Comparison of ENCODE assay signal across 8 cellular contexts in the genomic region with DNA sequence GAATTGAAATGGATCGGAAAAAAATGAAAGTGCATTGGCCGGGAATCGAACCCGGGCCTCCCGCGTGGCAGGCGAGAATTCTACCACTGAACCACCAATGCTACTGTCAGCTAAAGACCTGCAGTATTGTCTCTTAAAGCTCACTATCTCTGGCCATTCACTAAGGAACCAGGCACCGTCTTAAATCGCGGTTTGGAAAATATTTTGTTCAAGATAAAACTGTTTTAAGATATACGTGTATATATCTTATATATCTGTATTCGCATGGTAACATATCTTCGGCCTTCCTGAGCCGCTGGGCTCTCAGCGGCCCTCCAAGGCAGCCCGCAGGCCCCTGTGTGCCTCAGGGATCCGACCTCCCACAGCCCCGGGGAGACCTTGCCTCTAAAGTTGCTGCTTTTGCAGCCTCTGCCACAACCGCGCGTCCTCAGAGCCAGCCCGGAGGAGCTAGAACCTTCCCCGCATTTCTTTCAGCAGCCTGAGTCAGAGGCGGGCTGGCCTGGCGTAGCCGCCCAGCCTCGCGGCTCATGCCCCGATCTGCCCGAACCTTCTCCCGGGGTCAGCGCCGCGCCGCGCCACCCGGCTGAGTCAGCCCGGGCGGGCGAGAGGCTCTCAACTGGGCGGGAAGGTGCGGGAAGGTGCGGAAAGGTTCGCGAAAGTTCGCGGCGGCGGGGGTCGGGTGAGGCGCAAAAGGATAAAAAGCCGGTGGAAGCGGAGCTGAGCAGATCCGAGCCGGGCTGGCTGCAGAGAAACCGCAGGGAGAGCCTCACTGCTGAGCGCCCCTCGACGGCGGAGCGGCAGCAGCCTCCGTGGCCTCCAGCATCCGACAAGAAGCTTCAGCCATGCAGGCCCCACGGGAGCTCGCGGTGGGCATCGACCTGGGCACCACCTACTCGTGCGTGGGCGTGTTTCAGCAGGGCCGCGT. TPM values are rescaled to one million over a fixed set of nuclear protein-coding genes. Genes with fewer than 3 reads are reported as not detected.
A peak's percentile ranks its signal among the peaks of the same experiment; 100 is the strongest.
DNase-seq lines count a peak whose midpoint lies in the region; ATAC-seq and TF ChIP-seq lines count a peak whose summit lies in the region.
"Not testable (repeated sequence)": the region's sequence is repeated elsewhere in the genome, so short reads cannot be mapped to it uniquely, and the experiment has no call there.

A gene (plus strand): TSS at position 724 of the 925 bp plus-strand sequence. CDS start 119 bp downstream, at position 843.

- not testable (repeated sequence) for H3K27me3 Mint-ChIP-seq in CD4-positive, alpha-beta memory T cell; IgD-negative memory B cell
- peaks cover 22% of the 10 kb centered on the region for H3K27me3 Mint-ChIP-seq in endothelial cell (ENCODE audit: unreplicated experiment)

- peak within 1 kb of the TSS in 1 of 2 experiments; percentile 33 for H3K18ac ChIP-seq in mesenchymal stem cell (ENCODE audit: low read depth in 1 of 2, low read length in 2 of 2)

- H3K27ac ChIP-seq in CD4-positive, alpha-beta memory T cell (ENCODE audit: low read depth, low read length), result peak within 1 kb of the TSS; percentile 59
- peak within 1 kb of the TSS; percentile 71 for H3K27ac ChIP-seq in mesenchymal stem cell (ENCODE audit: low read length, poor library complexity, severe bottlenecking)

- not testable (repeated sequence) for H3K23ac ChIP-seq in mesenchymal stem cell (ENCODE audit: low read length in 2 of 2)

- TF ChIP-seq CTCF in endothelial cell (IDR thresholded peaks at IDR 0.05; ENCODE audit: unreplicated experiment), result not testable (repeated sequence)

- H3K9me3 ChIP-seq in CD4-positive, alpha-beta memory T cell (ENCODE audit: control insufficient read depth in 1 of 2, low read length in 2 of 2); mesenchymal stem cell (ENCODE audit: control insufficient read depth, low read length): not testable (repeated sequence)

- H3K4me1 ChIP-seq in CD4-positive, alpha-beta memory T cell (ENCODE audit: insufficient read depth, low read length); mesenchymal stem cell (ENCODE audit: control insufficient read depth, insufficient read depth, low read depth, low read length): not testable (repeated sequence)

- WGBS in mesenchymal stem cell, result under 1% methylated on average over 44 of the region's 72 CpGs

- H3K4me3 ChIP-seq in CD4-positive, alpha-beta memory T cell (ENCODE audit: low read length in 2 of 2), result peak within 1 kb of the TSS; percentile 71 to 73
- H3K4me3 ChIP-seq in mesenchymal stem cell (ENCODE audit: insufficient read depth in 1 of 2, low read depth in 1 of 2, low read length in 2 of 2), result peak within 1 kb of the TSS; percentile 78 to 79

- not testable (repeated sequence) for H3K27me3 ChIP-seq in CD4-positive, alpha-beta memory T cell (ENCODE audit: insufficient read depth, low read length); mesenchymal stem cell (ENCODE audit: control insufficient read depth in 1 of 2, insufficient read depth in 1 of 2, low read length in 2 of 2)

- intact Hi-C loops in CD4-positive, alpha-beta memory T cell (cut with micrococcal nuclease), result loop anchor here (1.0 to 10.0 kb wide), 3 partner anchors 7 to 129 kb away; no protein-coding TSS in a partner anchor

- not testable (repeated sequence) for H3K9me3 Mint-ChIP-seq in CD4-positive, alpha-beta memory T cell; IgD-negative memory B cell; endothelial cell (ENCODE audit: unreplicated experiment)

- peak within 1 kb of the TSS; percentile 75 for H3K4me2 ChIP-seq in mesenchymal stem cell (ENCODE audit: low read length, poor library complexity, severe bottlenecking)

- not testable (repeated sequence) for H3K4ac ChIP-seq in mesenchymal stem cell (ENCODE audit: low read depth in 1 of 2, low read length in 2 of 2)

- POLR2A ChIA-PET in CD4-positive, alpha-beta memory T cell (lab: Charles Lee; ENCODE audit: partially characterized antibody), result interaction anchor here (0.8 to 1.5 kb wide), 5 partner anchors 15 to 203 kb away, joined by 3 to 8 read pairs (median 3); no protein-coding TSS in a partner anchor

- not testable (repeated sequence) for H2BK12ac ChIP-seq in mesenchymal stem cell (ENCODE audit: low read length in 2 of 2)

- H3K14ac ChIP-seq in mesenchymal stem cell (ENCODE audit: low read length in 2 of 2), result not testable (repeated sequence)

- H3K36me3 ChIP-seq in CD4-positive, alpha-beta memory T cell (ENCODE audit: insufficient read depth, low read length); mesenchymal stem cell (ENCODE audit: control insufficient read depth in 1 of 2, insufficient read depth in 2 of 2, low read depth in 1 of 2, low read length in 2 of 2): not testable (repeated sequence)

- peak within 1 kb of the TSS; percentile 87 for H3K9ac ChIP-seq in mesenchymal stem cell (ENCODE audit: low read length)

- H2AK5ac ChIP-seq in mesenchymal stem cell (ENCODE audit: low read length, severe bottlenecking), result not testable (repeated sequence)

- H3K36me3 Mint-ChIP-seq in CD4-positive, alpha-beta memory T cell, result peaks cover 0 to 14% of the 10 kb centered on the region in 2 donors
- H3K36me3 Mint-ChIP-seq in IgD-negative memory B cell; endothelial cell (ENCODE audit: low read depth, unreplicated experiment): not testable (repeated sequence)

- peak; percentile 77 to 87 (median 83) for DNase-seq in CD4-positive, alpha-beta memory T cell
- DNase-seq in OCI-M2 (lab: John Stamatoyannopoulos, UW; ENCODE audit: unreplicated experiment), result peak; percentile 79
- DNase-seq in activated T-cell treated with anti-CD3 and anti-CD28 coated beads for 4 hours, result peak; percentile 92
- DNase-seq in endothelial cell (ENCODE audit: low spot score), result peak; percentile 71
- peak; percentile 84 for DNase-seq in mesenchymal stem cell
- peak; percentile 63 to 72 (median 70) for DNase-seq in stimulated activated CD4-positive, alpha-beta T cell treated with anti-CD3 and anti-CD28 coated beads, TNF-alpha, amount 100 ng/mL, for 4 hours (ENCODE audit: low read depth in 3 of 3)

- peak within 1 kb of the TSS; percentile 61 for H4K91ac ChIP-seq in mesenchymal stem cell (ENCODE audit: low read length)

- not testable (repeated sequence) for H3K79me1 ChIP-seq in mesenchymal stem cell (replicated peaks; ENCODE audit: low read length, poor library complexity, severe bottlenecking)

- ATAC-seq in GM21390 (IDR thresholded peaks at IDR 0.05; ENCODE audit: unreplicated experiment), result peak; percentile 47

- H3K4me1 Mint-ChIP-seq in CD4-positive, alpha-beta memory T cell, result peaks cover 0 to 21% (median 2%) of the 10 kb centered on the region in 4 donors
- peaks cover 0 to 12% (median 1%) of the 10 kb centered on the region in 3 donors for H3K4me1 Mint-ChIP-seq in IgD-negative memory B cell
- H3K4me1 Mint-ChIP-seq in endothelial cell (ENCODE audit: unreplicated experiment), result not testable (repeated sequence)

- peak within 1 kb of the TSS; percentile 69 for H4K8ac ChIP-seq in mesenchymal stem cell (ENCODE audit: low read length)

- peak within 1 kb of the TSS; percentile 27 for H2BK120ac ChIP-seq in mesenchymal stem cell (ENCODE audit: low read depth, low read length)

- H3K4me3 Mint-ChIP-seq in CD4-positive, alpha-beta memory T cell, result peak within 1 kb of the TSS; percentile 83 to 96 (median 90)
- H3K4me3 Mint-ChIP-seq in IgD-negative memory B cell (peak within 1 kb of the TSS; percentile 89 to 98 (median 94)), endothelial cell (ENCODE audit: unreplicated experiment) (peak within 1 kb of the TSS; percentile 90)

- peak within 1 kb of the TSS; percentile 52 to 100 (median 93) for H3K27ac Mint-ChIP-seq in CD4-positive, alpha-beta memory T cell
- peak within 1 kb of the TSS; percentile 98 to 100 (median 99) for H3K27ac Mint-ChIP-seq in IgD-negative memory B cell
- H3K27ac Mint-ChIP-seq in endothelial cell (ENCODE audit: unreplicated experiment), result peak within 1 kb of the TSS; percentile 89

- H2BK5ac ChIP-seq in mesenchymal stem cell (ENCODE audit: low read depth, low read length, poor library complexity, severe bottlenecking), result not testable (repeated sequence)

- CTCF ChIA-PET in CD4-positive, alpha-beta memory T cell (lab: Charles Lee; ENCODE audit: partially characterized antibody), result interaction anchor here (1.2 to 1.3 kb wide), 2 partner anchors 206 to 226 kb away, joined by 3 read pairs; a partner anchor contains a TSS

- H2BK15ac ChIP-seq in mesenchymal stem cell (ENCODE audit: low read depth, poor library complexity, severe bottlenecking), result not testable (repeated sequence)

- H2AFZ ChIP-seq in mesenchymal stem cell (ENCODE audit: low read depth, low read length), result peak within 1 kb of the TSS; percentile 89

RNA-seq across cellular contexts. Expression of the gene that starts here (rescaled TPM):
- 1 to 10 TPM; 2.4 TPM for total RNA-seq in CD4-positive, alpha-beta memory T cell
- under 1 TPM in 1 of 2 donors, not detected in 1; 0.09 TPM for polyA plus RNA-seq in CD4-positive, alpha-beta memory T cell
- polyA plus RNA-seq in IgD-negative memory B cell, result 0.80 TPM
- total RNA-seq in endothelial cell (ENCODE audit: unreplicated experiment), result not detected
- 0.14 TPM for polyA plus RNA-seq in mesenchymal stem cell (2013, experiment 1 of 2)
- polyA plus RNA-seq in mesenchymal stem cell (2013, experiment 2 of 2), result 0.18 TPM

Comparison
In these comparisons a context has a peak if more than half of its experiments do, and no peak if none do; other contexts are left out.
1. Peak in every context shown above with its lines: DNase-seq, ATAC-seq, H3K4me3 ChIP-seq and H3K27ac ChIP-seq.
2. Peak in DNase-seq in endothelial cell; RNA of the gene not detected or under 1 TPM.